25 cellular contexts compared by ENCODE assay signal in the genomic region with DNA sequence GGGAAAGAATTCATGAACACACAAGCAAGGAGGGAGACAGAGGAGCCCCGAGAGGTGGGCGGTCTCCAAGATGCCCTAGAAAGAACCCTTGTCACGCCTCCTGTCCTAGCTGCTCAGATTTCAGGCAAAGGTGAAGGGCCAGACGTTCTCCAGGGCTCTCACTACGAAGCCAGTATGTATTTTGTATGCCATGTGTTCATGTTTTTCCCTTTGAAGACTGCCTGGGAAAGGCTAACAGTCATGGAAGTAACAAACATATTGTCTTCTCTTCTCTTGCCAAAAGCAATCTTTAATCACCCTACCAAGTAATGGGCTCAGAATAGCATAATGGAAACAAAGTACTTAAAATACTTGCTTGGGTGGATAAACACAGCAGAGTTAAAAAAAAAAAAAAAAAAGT.
"Had no signal": no experiment of that assay in that cellular context is flagged by ENCODE, and none has a peak within 500 bp of the region (broad histone marks: within the 10 kb centered on the region; RNA-seq: fewer than 3 reads in every experiment).

No MANE protein-coding gene starts in this region.

- H3K4me3 ChIP-seq: ascending aorta, cardiac muscle cell, colonic mucosa, right lobe of liver, transverse colon, vagina had no signal

- H3K9me3 Mint-ChIP-seq: nephron progenitor cell had no signal

- DNase-seq: activated CD4-positive, alpha-beta T cell treated with anti-CD3 and anti-CD28 coated beads for 36 hours; activated CD4-positive, alpha-beta T cell treated with anti-CD3 and anti-CD28 coated beads, Interleukin-2, amount 50 U/mL, for 4 hours; activated CD4-positive, CD25-positive, alpha-beta regulatory T cell; activated effector memory CD4-positive, alpha-beta T cell treated with Interleukin-2 at 50 U/mL for 16 hours; activated naive CD4-positive, alpha-beta T cell treated with anti-CD3 and anti-CD28 coated beads for 36 hours; activated naive CD8-positive, alpha-beta T cell treated with anti-CD3 and anti-CD28 coated beads for 36 hours; activated T-cell treated with anti-CD3 and anti-CD28 coated beads for 4 hours; activated T-cell treated with anti-CD3 and anti-CD28 coated beads, Interleukin-2, amount 50 U/mL, for 72 hours; cerebellar nuclear complex; colonic mucosa; effector memory CD8-positive, alpha-beta T cell; nephron progenitor cell; right lobe of liver; stimulated activated CD4-positive, alpha-beta T cell treated with anti-CD3 and anti-CD28 coated beads, Interleukin-2, amount 100 ng/mL, for 48 hours; stimulated activated naive CD4-positive, alpha-beta T cell treated with Interleukin-2 at 50 U/mL for 16 hours; T-helper 1 cell; transverse colon had no signal

- H3K27ac Mint-ChIP-seq: activated CD4-positive, alpha-beta T cell treated with anti-CD3 and anti-CD28 coated beads for 36 hours; activated naive CD4-positive, alpha-beta T cell treated with anti-CD3 and anti-CD28 coated beads for 36 hours; activated naive CD8-positive, alpha-beta T cell treated with anti-CD3 and anti-CD28 coated beads for 36 hours; activated T-cell treated with anti-CD3 and anti-CD28 coated beads, Interleukin-2, amount 50 U/mL, for 72 hours; effector memory CD8-positive, alpha-beta T cell; memory B cell; nephron progenitor cell; progenitor cell of endocrine pancreas; T-helper 2 cell treated with Interferon-gamma antibody and Interleukin-4, amounts not matched to agents 5 μg/mL and 100 μg/mL, for 36 hours had no signal

- H3K27ac ChIP-seq: ascending aorta, cardiac muscle cell, colonic mucosa, neutrophil, right lobe of liver, transverse colon, vagina had no signal

- H3K4me1 Mint-ChIP-seq: activated CD4-positive, alpha-beta T cell treated with anti-CD3 and anti-CD28 coated beads for 36 hours; activated naive CD8-positive, alpha-beta T cell treated with anti-CD3 and anti-CD28 coated beads for 36 hours; memory B cell had no signal

- H3K36me3 Mint-ChIP-seq: activated naive CD8-positive, alpha-beta T cell treated with anti-CD3 and anti-CD28 coated beads for 36 hours; brain; memory B cell had no signal

- H3K36me3 ChIP-seq: ascending aorta, cardiac muscle cell, colonic mucosa, neutrophil, right lobe of liver, transverse colon, vagina had no signal

- H3K4me3 Mint-ChIP-seq: activated CD4-positive, alpha-beta T cell treated with anti-CD3 and anti-CD28 coated beads for 36 hours; activated naive CD4-positive, alpha-beta T cell treated with anti-CD3 and anti-CD28 coated beads for 36 hours; activated naive CD8-positive, alpha-beta T cell treated with anti-CD3 and anti-CD28 coated beads for 36 hours; activated T-cell treated with anti-CD3 and anti-CD28 coated beads, Interleukin-2, amount 50 U/mL, for 72 hours; brain; effector memory CD8-positive, alpha-beta T cell; memory B cell; nephron progenitor cell; T-helper 2 cell treated with Interferon-gamma antibody and Interleukin-4, amounts not matched to agents 5 μg/mL and 100 μg/mL, for 36 hours had no signal

- H3K27me3 ChIP-seq: ascending aorta, cardiac muscle cell, colonic mucosa, neutrophil, right lobe of liver, transverse colon, vagina had no signal

- H3K9me3 ChIP-seq: ascending aorta, colonic mucosa, neutrophil, right lobe of liver, transverse colon, vagina had no signal

- H3K27me3 Mint-ChIP-seq: activated CD4-positive, alpha-beta T cell treated with anti-CD3 and anti-CD28 coated beads for 36 hours; activated naive CD8-positive, alpha-beta T cell treated with anti-CD3 and anti-CD28 coated beads for 36 hours; effector memory CD8-positive, alpha-beta T cell; memory B cell had no signal

- ATAC-seq: activated CD4-positive, alpha-beta T cell treated with anti-CD3 and anti-CD28 coated beads for 36 hours; activated T-cell treated with anti-CD3 and anti-CD28 coated beads, Interleukin-2, amount 50 U/mL, for 72 hours; effector memory CD8-positive, alpha-beta T cell; right lobe of liver had no signal

- H3K4me1 ChIP-seq: ascending aorta, colonic mucosa, right lobe of liver, transverse colon, vagina had no signal
